In the genomic region with DNA sequence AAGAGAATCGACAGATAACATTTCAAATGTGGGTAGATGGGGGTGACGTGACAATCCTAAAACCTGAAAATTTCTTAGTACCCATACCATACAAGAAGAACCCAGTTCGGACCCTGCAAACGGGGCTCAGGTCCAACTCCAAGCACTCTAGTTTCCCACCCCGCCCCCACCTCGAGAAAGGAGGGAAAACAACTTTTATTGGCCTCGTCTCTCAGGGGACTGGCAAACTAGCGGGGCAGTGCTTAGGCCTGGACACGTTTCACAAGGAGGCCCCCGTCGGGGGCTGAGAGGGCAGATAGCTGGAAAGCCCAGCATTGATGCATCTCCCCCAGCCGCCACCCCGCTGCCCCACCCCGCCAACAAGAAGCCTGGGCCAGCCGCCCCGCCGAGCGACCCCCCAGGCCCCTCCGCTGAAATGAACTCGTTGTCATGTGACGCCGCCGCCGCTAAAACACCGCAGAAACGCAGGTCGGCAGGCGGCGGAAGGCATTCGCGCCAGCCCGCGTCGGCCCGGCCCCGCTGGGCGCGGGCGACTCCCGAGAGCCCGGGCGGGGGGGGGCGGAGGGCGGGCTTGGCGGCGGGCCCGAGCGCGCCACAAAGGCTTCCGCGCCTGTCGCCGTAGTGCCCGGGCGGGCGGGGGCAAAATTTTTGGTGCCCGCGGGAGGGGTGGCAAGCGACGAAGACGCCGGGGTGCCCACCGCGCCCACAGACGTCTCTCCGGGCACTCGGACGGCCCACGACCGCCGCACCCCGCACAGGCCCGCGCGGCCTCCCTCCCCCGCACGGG, we compare ENCODE assay signal across 8 cellular contexts. TPM values are rescaled to one million over a fixed set of nuclear protein-coding genes. Genes with fewer than 3 reads are reported as not detected.
DNase-seq lines count a peak whose midpoint lies in the region; ATAC-seq and TF ChIP-seq lines count a peak whose summit lies in the region.

No MANE protein-coding gene starts in this region.

- POLR2A ChIA-PET in activated CD4-positive, alpha-beta T cell treated with anti-CD3 and anti-CD28 coated beads for 36 hours (lab: Charles Lee), result interaction anchor here (0.6 to 2.2 kb wide), 6 partner anchors 110 to 555 kb away, joined by 3 to 46 read pairs (median 4); partner anchors contain the start of genes MSL2, NCK1 and PCCB

- peaks cover 46% of the 10 kb centered on the region for H3K4me1 Mint-ChIP-seq in activated CD4-positive, alpha-beta T cell treated with anti-CD3 and anti-CD28 coated beads for 36 hours

- ATAC-seq in HG03045 (IDR thresholded peaks at IDR 0.05; ENCODE audit: unreplicated experiment) (peak; percentile 14), GM18861 (IDR thresholded peaks at IDR 0.05; ENCODE audit: unreplicated experiment) (no peak)
- ATAC-seq in activated CD4-positive, alpha-beta T cell treated with anti-CD3 and anti-CD28 coated beads for 36 hours, result peak; percentile 9

- intact Hi-C loops in activated CD4-positive, alpha-beta T cell treated with anti-CD3 and anti-CD28 coated beads for 36 hours (cut with DNase I, micrococcal nuclease), result loop anchor here (1.0 to 5.0 kb wide), 16 partner anchors 67 to 1435 kb away; partner anchors contain the start of genes NCK1 (in 2 of the 2), PCCB (in 2 of the 2), ARMC8 (in 1 of the 2) and MSL2 (in 1 of the 2)

- TF ChIP-seq CTCF in GM12875 (IDR thresholded peaks at IDR 0.05; ENCODE audit: borderline replicate concordance, insufficient read depth, low read depth, low read length), result no peak

- peak overlapping the region; percentile 86 for H3K4me3 Mint-ChIP-seq in activated CD4-positive, alpha-beta T cell treated with anti-CD3 and anti-CD28 coated beads for 36 hours

- H3K9me3 Mint-ChIP-seq in activated CD4-positive, alpha-beta T cell treated with anti-CD3 and anti-CD28 coated beads for 36 hours (ENCODE audit: low read depth), result no peaks in the 10 kb centered on the region

- CTCF ChIA-PET in activated CD4-positive, alpha-beta T cell treated with anti-CD3 and anti-CD28 coated beads for 36 hours (lab: Charles Lee), result interaction anchor here (1.1 to 3.7 kb wide), 11 partner anchors 109 to 677 kb away, joined by 3 to 45 read pairs (median 4); partner anchors contain the start of gene NCK1

- H3K27ac Mint-ChIP-seq in activated CD4-positive, alpha-beta T cell treated with anti-CD3 and anti-CD28 coated beads for 36 hours, result peak overlapping the region; percentile 96

- H3K36me3 Mint-ChIP-seq in activated CD4-positive, alpha-beta T cell treated with anti-CD3 and anti-CD28 coated beads for 36 hours (ENCODE audit: low read depth), result peaks cover 2% of the 10 kb centered on the region

- DNase-seq in NCI-H460 (ENCODE audit: extremely low read depth, low read depth), result peak; percentile 55
- peak; percentile 78 for DNase-seq in activated CD4-positive, alpha-beta T cell treated with anti-CD3 and anti-CD28 coated beads for 36 hours
- peak; percentile 71 for DNase-seq in cerebellum (ENCODE audit: low spot score)
- DNase-seq in kidney tubule cell (ENCODE audit: low spot score), result peak; percentile 72
- DNase-seq in stimulated activated CD4-positive, alpha-beta T cell treated with anti-CD3 and anti-CD28 coated beads, Interleukin-1b, Interleukin-23, amount 100 ng/mL, for 24 hours (ENCODE audit: low read depth in 4 of 4, low spot score in 1 of 4), result peak; percentile 31 to 44 (median 33)

- H3K27me3 Mint-ChIP-seq in activated CD4-positive, alpha-beta T cell treated with anti-CD3 and anti-CD28 coated beads for 36 hours, result no peaks in the 10 kb centered on the region

- H3K4me3 ChIP-seq in GM12875 (ENCODE audit: low read depth, low read length), result peak overlapping the region; percentile 72

RNA-seq across cellular contexts. Expression of gene STAG1, which starts 0.7 kb away (rescaled TPM):
- total RNA-seq in NCI-H460 (2014; rRNA removed; shearing (Covaris generic)), result 22.4 and 27.3 TPM in 2 replicates
- 8.9 and 12.8 TPM in 2 replicates for polyA plus RNA-seq in NCI-H460 (2014; cell fraction: nucleus; rRNA removed)
- 10 to 100 TPM; 27.1 to 36.0 TPM for total RNA-seq in activated CD4-positive, alpha-beta T cell treated with anti-CD3 and anti-CD28 coated beads for 36 hours
- total RNA-seq in cerebellum, result 67.0 TPM
